ENCODE assay signal across 10 cellular contexts in genomic region chr17:77212081-77212832, GRCh38.
DNase-seq lines count a peak whose midpoint lies in the region; ATAC-seq and TF ChIP-seq lines count a peak whose summit lies in the region.
"Had no signal": no experiment of that assay in that cellular context is flagged by ENCODE, and none has a peak within 500 bp of the region (broad histone marks: within the 10 kb centered on the region; RNA-seq: fewer than 3 reads in every experiment).

No MANE protein-coding gene starts in this region.

- POLR2A ChIA-PET in activated CD8-positive, alpha-beta T cell treated with anti-CD3 and anti-CD28 coated beads, Interleukin-2, amount 10 ng/mL, durations not matched to agents 7 days and 5 days (lab: Charles Lee), result no interaction called here

- H3K4me1 Mint-ChIP-seq in activated CD8-positive, alpha-beta T cell treated with anti-CD3 and anti-CD28 coated beads, Interleukin-2, amount 10 ng/mL, durations not matched to agents 7 days and 5 days (ENCODE audit: low read depth), result peaks cover 11% of the 10 kb centered on the region

- H3K9me3 ChIP-seq in adrenal gland (replicated peaks in 1 of 3) (no peaks in the 10 kb centered on the region), uterus (no peaks in the 10 kb centered on the region)

- TF ChIP-seq CTCF in adrenal gland (IDR thresholded peaks at IDR 0.05) (no peak), uterus (IDR thresholded peaks at IDR 0.05) (no peak)

- peak; percentile 68 for ATAC-seq in HG03103 (IDR thresholded peaks at IDR 0.05; ENCODE audit: low read depth, unreplicated experiment)
- ATAC-seq in activated CD8-positive, alpha-beta T cell treated with anti-CD3 and anti-CD28 coated beads, Interleukin-2, amount 10 ng/mL, durations not matched to agents 7 days and 5 days, result no peak

- H3K27me3 ChIP-seq in adrenal gland, result no peaks in the 10 kb centered on the region
- no peaks in the 10 kb centered on the region for H3K27me3 ChIP-seq in uterus

- H3K27ac ChIP-seq in adrenal gland, result peak overlapping the region in 3 of 5 donors; percentile 13 to 71 (median 47)
- H3K27ac ChIP-seq in temporal lobe (ENCODE audit: low read depth, low read length), result peak overlapping the region; percentile 90
- H3K27ac ChIP-seq in uterus, result no peak overlapping the region
- H3K27ac ChIP-seq: 22Rv1 had no signal

- H3K4me3 Mint-ChIP-seq in activated CD8-positive, alpha-beta T cell treated with anti-CD3 and anti-CD28 coated beads, Interleukin-2, amount 10 ng/mL, durations not matched to agents 7 days and 5 days, result no peak overlapping the region

- H3K27ac Mint-ChIP-seq in activated CD8-positive, alpha-beta T cell treated with anti-CD3 and anti-CD28 coated beads, Interleukin-2, amount 10 ng/mL, durations not matched to agents 7 days and 5 days, result no peak overlapping the region

- peaks cover 0 to 87% of the 10 kb centered on the region in 2 donors for H3K36me3 ChIP-seq in adrenal gland (replicated peaks in 1 of 2)
- H3K36me3 ChIP-seq in uterus, result no peaks in the 10 kb centered on the region

- no peaks in the 10 kb centered on the region for H3K27me3 Mint-ChIP-seq in activated CD8-positive, alpha-beta T cell treated with anti-CD3 and anti-CD28 coated beads, Interleukin-2, amount 10 ng/mL, durations not matched to agents 7 days and 5 days (ENCODE audit: low read depth)

- H3K36me3 Mint-ChIP-seq in activated CD8-positive, alpha-beta T cell treated with anti-CD3 and anti-CD28 coated beads, Interleukin-2, amount 10 ng/mL, durations not matched to agents 7 days and 5 days (ENCODE audit: low read depth), result peaks cover 75% of the 10 kb centered on the region

- TF ChIP-seq POLR2A in adrenal gland (IDR thresholded peaks at IDR 0.05) (no peak), uterus (IDR thresholded peaks at IDR 0.05) (no peak)

- WGBS in adrenal gland, 4 donors, result 79 to 87% (median 81%) methylated on average over 21 of the region's 21 CpGs

- no peaks in the 10 kb centered on the region for H3K9me3 Mint-ChIP-seq in activated CD8-positive, alpha-beta T cell treated with anti-CD3 and anti-CD28 coated beads, Interleukin-2, amount 10 ng/mL, durations not matched to agents 7 days and 5 days (ENCODE audit: insufficient read depth)

- no peak overlapping the region for H3K4me3 ChIP-seq in adrenal gland
- H3K4me3 ChIP-seq in uterus, result no peak overlapping the region

- intact Hi-C loops in adrenal gland (cut with DNase I) (loop anchor here in 1 of 2 donors (5.0 kb wide), 1 partner anchor 120 kb away; no protein-coding TSS in a partner anchor), uterus (cut with DNase I; ENCODE audit: low total_unique reads) (no loop called here)

- peak; percentile 19 for DNase-seq in SKM-1 treated with dmso at 0.1 percent for 144 hours (lab: John Stamatoyannopoulos, UW; ENCODE audit: unreplicated experiment)
- no peak for DNase-seq in SKM-1 (lab: John Stamatoyannopoulos, UW; ENCODE audit: unreplicated experiment)
- peak in 1 of 7 donors; percentile 40 for DNase-seq in adrenal gland
- DNase-seq in uterus, result no peak
- DNase-seq in activated CD8-positive, alpha-beta T cell treated with anti-CD3 and anti-CD28 coated beads, Interleukin-2, amount 10 ng/mL, durations not matched to agents 7 days and 5 days, result no peak
- DNase-seq in DMS 273 (lab: John Stamatoyannopoulos, UW; ENCODE audit: unreplicated experiment), result no peak
- DNase-seq: NCI-H2171 treated with DMSO at 0.1 percent for 48 hours had no signal

- CTCF ChIA-PET in activated CD8-positive, alpha-beta T cell treated with anti-CD3 and anti-CD28 coated beads, Interleukin-2, amount 10 ng/mL, durations not matched to agents 7 days and 5 days (lab: Charles Lee), result interaction anchor here (1.4 to 1.6 kb wide), 2 partner anchors 124 to 126 kb away, joined by 4 to 6 read pairs; no protein-coding TSS in a partner anchor

- H3K4me1 ChIP-seq in adrenal gland (replicated peaks in 1 of 2) (peaks cover 20 to 31% of the 10 kb centered on the region in 2 donors), uterus (no peaks in the 10 kb centered on the region)

Comparison
In these comparisons a context has a peak if more than half of its experiments do, and no peak if none do; other contexts are left out.
1. H3K27ac ChIP-seq: peak in adrenal gland (3 of 5) and temporal lobe (single experiment); none in uterus (0 of 2).